17 cellular contexts compared by ENCODE assay signal in genomic region chr6:99165838-99166237, GRCh38.
DNase-seq lines count a peak whose midpoint lies in the region; ATAC-seq and TF ChIP-seq lines count a peak whose summit lies in the region.
"Had no signal": no experiment of that assay in that cellular context is flagged by ENCODE, and none has a peak within 500 bp of the region (broad histone marks: within the 10 kb centered on the region; RNA-seq: fewer than 3 reads in every experiment).

No MANE protein-coding gene starts in this region.

- no peak for TF ChIP-seq CTCF in MM.1S (IDR thresholded peaks at IDR 0.05; ENCODE audit: low read length)

- no peaks in the 10 kb centered on the region for H3K36me3 ChIP-seq in MM.1S (replicated peaks; ENCODE audit: insufficient read depth, low read length)
- H3K36me3 ChIP-seq: thoracic aorta had no signal

- no peak overlapping the region for H3K27ac ChIP-seq in MM.1S (ENCODE audit: low read length)
- H3K27ac ChIP-seq: thoracic aorta had no signal

- H3K9me3 ChIP-seq in MM.1S (replicated peaks; ENCODE audit: insufficient read depth, low read length) = no peaks in the 10 kb centered on the region
- H3K9me3 ChIP-seq: thoracic aorta had no signal

- no peaks in the 10 kb centered on the region for H3K4me1 ChIP-seq in MM.1S (ENCODE audit: low read length)

- no peak overlapping the region for H3K4me3 ChIP-seq in MM.1S (ENCODE audit: low read length)
- H3K4me3 ChIP-seq: thoracic aorta had no signal

- H4K20me1 ChIP-seq in MM.1S (ENCODE audit: insufficient read depth, low read length) = no peaks in the 10 kb centered on the region

- no peaks in the 10 kb centered on the region for H3K79me2 ChIP-seq in MM.1S (ENCODE audit: low read length)

- H3K9ac ChIP-seq in MM.1S (ENCODE audit: low read length) = no peak overlapping the region

- no peak overlapping the region for H2AFZ ChIP-seq in MM.1S (ENCODE audit: low read length)

- H3K9me2 ChIP-seq in MM.1S (replicated peaks; ENCODE audit: insufficient read depth, low read length) = no peaks in the 10 kb centered on the region

- H3F3A ChIP-seq in MM.1S (ENCODE audit: insufficient read depth, low read length) = no peaks in the 10 kb centered on the region

- DNase-seq in MM.1S = peak; percentile 26
- no peak for DNase-seq in GDM1 (lab: John Stamatoyannopoulos, UW)
- DNase-seq in DMS53 (lab: John Stamatoyannopoulos, UW) = no peak
- DNase-seq in iPS-NIHi7 (ENCODE audit: extremely low spot score) = no peak
- DNase-seq: activated CD4-positive, alpha-beta T cell treated with anti-CD3 and anti-CD28 coated beads, Interleukin-2, amount 10 ng/mL, durations not matched to agents 24 days and 14 days; activated T-cell treated with anti-CD3 and anti-CD28 coated beads, Interleukin-2, amount 50 U/mL, for 24 hours; AML-193; NCI-H1105; NCI-H2171; SHP77 treated with DMSO at 0.1 percent for 48 hours; T1000 had no signal

- H3K4me2 ChIP-seq in MM.1S (ENCODE audit: low read depth, low read length) = no peak overlapping the region

- ATAC-seq in GM19023 (IDR thresholded peaks at IDR 0.05; ENCODE audit: unreplicated experiment) (peak; percentile 84), GM21723 (IDR thresholded peaks at IDR 0.05; ENCODE audit: unreplicated experiment) (peak; percentile 87), HG03045 (IDR thresholded peaks at IDR 0.05; ENCODE audit: unreplicated experiment) (peak; percentile 59), GM21526 (IDR thresholded peaks at IDR 0.05; ENCODE audit: low FRiP score, unreplicated experiment) (no peak)
- ATAC-seq: natural killer cell treated with Interleukin-12 subunit alpha and Interleukin-12 subunit beta and Interleukin-15 and Interleukin-18, amount 100 ng/mL, for 72 hours had no signal

- no peaks in the 10 kb centered on the region for H3K27me3 ChIP-seq in MM.1S (replicated peaks; ENCODE audit: insufficient read depth, low read length)
